9 cellular contexts compared by ENCODE assay signal in genomic region chr6:113591896-113592827, GRCh38.
DNase-seq lines count a peak whose midpoint lies in the region; ATAC-seq and TF ChIP-seq lines count a peak whose summit lies in the region.
"Had no signal": no experiment of that assay in that cellular context is flagged by ENCODE, and none has a peak within 500 bp of the region (broad histone marks: within the 10 kb centered on the region; RNA-seq: fewer than 3 reads in every experiment).

No MANE protein-coding gene starts in this region.

- no peaks in the 10 kb centered on the region for H3K27me3 ChIP-seq in brain microvascular endothelial cell (replicated peaks)

- no peak for TF ChIP-seq CTCF in brain microvascular endothelial cell (IDR thresholded peaks at IDR 0.05; ENCODE audit: low read depth, low read length, missing control alignments)

- no peak overlapping the region for H3K4me3 ChIP-seq in brain microvascular endothelial cell (ENCODE audit: low read depth, low read length)

- H3K36me3 ChIP-seq in brain microvascular endothelial cell (replicated peaks), result no peaks in the 10 kb centered on the region

- H3K27ac ChIP-seq in brain microvascular endothelial cell, result no peak overlapping the region
- H3K27ac ChIP-seq: 22Rv1 had no signal

- DNase-seq in DMS 273 (lab: John Stamatoyannopoulos, UW; ENCODE audit: unreplicated experiment) (peak; percentile 58), DMS 273 treated with DMSO at 0.1 percent for 48 hours (lab: John Stamatoyannopoulos, UW) (no peak), NCI-H2029 (lab: John Stamatoyannopoulos, UW) (peak; percentile 81), dermis microvascular lymphatic vessel endothelial cell (ENCODE audit: low read depth in 2 of 2) (peak; percentile 54 to 90), smooth muscle cell of the brain vasculature (ENCODE audit: low read depth, low spot score) (peak; percentile 53), anterior cingulate cortex (lab: John Stamatoyannopoulos, UW) (no peak), brain microvascular endothelial cell (no peak)

- in situ Hi-C loops in brain microvascular endothelial cell (cut with HindIII; ENCODE audit: low pct_ligation_motif_present, low sequenced_read_pairs), result no loop called here

- ATAC-seq in HG02840 (IDR thresholded peaks at IDR 0.05; ENCODE audit: low FRiP score, unreplicated experiment), result no peak

Comparison
In these comparisons a context has a peak if more than half of its experiments do, and no peak if none do; other contexts are left out.
1. DNase-seq: peak in DMS 273 (single experiment), NCI-H2029 (single experiment), dermis microvascular lymphatic vessel endothelial cell (2 of 2) and smooth muscle cell of the brain vasculature (single experiment); none in DMS 273 treated with DMSO at 0.1 percent for 48 hours (single experiment), anterior cingulate cortex (0 of 58) and brain microvascular endothelial cell (single experiment).